Comparison of ENCODE assay signal across 17 cellular contexts in genomic region chr7:7694542-7694941, GRCh38. TPM values are rescaled to one million over a fixed set of nuclear protein-coding genes. Genes with fewer than 3 reads are reported as not detected.
DNase-seq lines count a peak whose midpoint lies in the region; ATAC-seq and TF ChIP-seq lines count a peak whose summit lies in the region.
"Had no signal": no experiment of that assay in that cellular context is flagged by ENCODE, and none has a peak within 500 bp of the region (broad histone marks: within the 10 kb centered on the region; RNA-seq: fewer than 3 reads in every experiment).

No MANE protein-coding gene starts in this region.

- H3K36me3 ChIP-seq in left ventricle myocardium inferior: no peaks in the 10 kb centered on the region
- H3K36me3 ChIP-seq in RWPE2 (ENCODE audit: low read depth): no peaks in the 10 kb centered on the region
- H3K36me3 ChIP-seq in mesodermal cell (ENCODE audit: control insufficient read depth, insufficient read depth, low read length): peaks cover 4% of the 10 kb centered on the region
- H3K36me3 ChIP-seq in uterus: no peaks in the 10 kb centered on the region
- H3K36me3 ChIP-seq: HAP-1 had no signal

- H3K9me3 ChIP-seq in left ventricle myocardium inferior (replicated peaks) (no peaks in the 10 kb centered on the region), RWPE2 (ENCODE audit: severe bottlenecking) (no peaks in the 10 kb centered on the region), mesodermal cell (ENCODE audit: control insufficient read depth, low read length) (no peaks in the 10 kb centered on the region), uterus (no peaks in the 10 kb centered on the region)
- H3K9me3 ChIP-seq: HAP-1 had no signal

- peaks cover 20% of the 10 kb centered on the region for H3K4me1 Mint-ChIP-seq in activated naive CD8-positive, alpha-beta T cell treated with anti-CD3 and anti-CD28 coated beads for 36 hours

- H3K9me3 Mint-ChIP-seq in activated naive CD8-positive, alpha-beta T cell treated with anti-CD3 and anti-CD28 coated beads for 36 hours: peaks cover 6% of the 10 kb centered on the region
- H3K9me3 Mint-ChIP-seq: CD14-positive monocyte had no signal

- WGBS in mesodermal cell (ENCODE audit: insufficient coverage in 2 of 2), 2 experiments: no CpG with 5 or more reads among the region's 3 CpGs

- no peak for DNase-seq in left ventricle myocardium inferior
- no peak for DNase-seq in left ventricle myocardium superior
- DNase-seq in RWPE2 (ENCODE audit: low spot score): no peak
- DNase-seq in uterus: no peak
- DNase-seq in activated T-cell treated with anti-CD3 and anti-CD28 coated beads, Interleukin-2, amount 50 U/mL, for 48 hours: no peak
- DNase-seq in activated naive CD8-positive, alpha-beta T cell treated with anti-CD3 and anti-CD28 coated beads for 36 hours: no peak
- DNase-seq: NCI-H1092, NCI-H146, NCI-H2081, NCI-H510A, NCI-H774 had no signal

- H3K4me3 Mint-ChIP-seq in activated naive CD8-positive, alpha-beta T cell treated with anti-CD3 and anti-CD28 coated beads for 36 hours: no peak overlapping the region
- H3K4me3 Mint-ChIP-seq: CD14-positive monocyte had no signal

- H3K36me3 Mint-ChIP-seq in activated naive CD8-positive, alpha-beta T cell treated with anti-CD3 and anti-CD28 coated beads for 36 hours: peaks cover 21% of the 10 kb centered on the region

- H3K4me3 ChIP-seq in left ventricle myocardium inferior (no peak overlapping the region), RWPE2 (ENCODE audit: severe bottlenecking) (no peak overlapping the region), mesodermal cell (ENCODE audit: extremely low read depth, insufficient read depth, low read length, poor library complexity, severe bottlenecking) (no peak overlapping the region), uterus (no peak overlapping the region)
- H3K4me3 ChIP-seq: HAP-1, SK-N-MC had no signal

- ATAC-seq in left ventricle myocardium superior: no peak
- ATAC-seq in RWPE2 (ENCODE audit: low read depth): no peak
- ATAC-seq in GM18873 (IDR thresholded peaks at IDR 0.05; ENCODE audit: low FRiP score, unreplicated experiment): no peak

- H3K4me1 ChIP-seq in left ventricle myocardium inferior: peaks cover 56% of the 10 kb centered on the region
- H3K4me1 ChIP-seq in RWPE2 (ENCODE audit: insufficient read depth, poor library complexity, severe bottlenecking): peaks cover 26% of the 10 kb centered on the region
- H3K4me1 ChIP-seq in mesodermal cell (ENCODE audit: control insufficient read depth, insufficient read depth, low read length, poor library complexity, severe bottlenecking): peaks cover 37% of the 10 kb centered on the region
- peaks cover 0 to 13% of the 10 kb centered on the region in 2 donors for H3K4me1 ChIP-seq in uterus
- H3K4me1 ChIP-seq: HAP-1 had no signal

- no peak for TF ChIP-seq POLR2A in uterus (IDR thresholded peaks at IDR 0.05)

- H3K27me3 Mint-ChIP-seq in activated naive CD8-positive, alpha-beta T cell treated with anti-CD3 and anti-CD28 coated beads for 36 hours: no peaks in the 10 kb centered on the region

- H3K27ac ChIP-seq in left ventricle myocardium inferior (replicated peaks) (peak overlapping the region; percentile 80), RWPE2 (ENCODE audit: poor library complexity, severe bottlenecking) (peak overlapping the region; percentile 55), mesodermal cell (ENCODE audit: low read depth, low read length, severe bottlenecking) (peak overlapping the region; percentile 34), uterus (peak overlapping the region; percentile 50 to 62)
- H3K27ac ChIP-seq: KMS-11, SK-N-MC had no signal

- H3K27me3 ChIP-seq in left ventricle myocardium inferior (ENCODE audit: low read depth) (no peaks in the 10 kb centered on the region), RWPE2 (ENCODE audit: insufficient read depth, poor library complexity, severe bottlenecking) (no peaks in the 10 kb centered on the region), uterus (no peaks in the 10 kb centered on the region)

- no peak for TF ChIP-seq CTCF in left ventricle myocardium inferior (IDR thresholded peaks at IDR 0.05; ENCODE audit: borderline replicate concordance)
- TF ChIP-seq CTCF in RWPE2 (IDR thresholded peaks at IDR 0.05; ENCODE audit: poor library complexity, severe bottlenecking): no peak
- no peak for TF ChIP-seq CTCF in uterus (IDR thresholded peaks at IDR 0.05)

- intact Hi-C loops in left ventricle myocardium inferior (cut with micrococcal nuclease) (no loop called here), left ventricle myocardium superior (cut with micrococcal nuclease) (no loop called here), uterus (cut with DNase I; ENCODE audit: low total_unique reads) (no loop called here)

- no peak overlapping the region for H3K27ac Mint-ChIP-seq in activated naive CD8-positive, alpha-beta T cell treated with anti-CD3 and anti-CD28 coated beads for 36 hours
- H3K27ac Mint-ChIP-seq: CD14-positive monocyte had no signal

RNA-seq across cellular contexts. Expression of gene RPA3, which starts 23.9 kb away (rescaled TPM):
- total RNA-seq in left ventricle myocardium inferior: 21.1 TPM
- total RNA-seq in left ventricle myocardium superior: 25.2 TPM
- 52.2 TPM for polyA plus RNA-seq in mesodermal cell (2013, experiment 1 of 2)
- polyA plus RNA-seq in mesodermal cell (2013, experiment 2 of 2): 68.6 TPM
- 10 to 100 TPM in 3 of 4 donors, 1 to 10 TPM in 1; 5.3 to 19.2 (median 18.6) TPM for total RNA-seq in uterus
- 100 to 1,000 TPM; 168 to 174 TPM for total RNA-seq in activated naive CD8-positive, alpha-beta T cell treated with anti-CD3 and anti-CD28 coated beads for 36 hours

RNA-seq across cellular contexts. Expression of gene UMAD1, which starts 54.0 kb away (rescaled TPM):
- 16.4 TPM for total RNA-seq in left ventricle myocardium inferior
- 14.4 TPM for total RNA-seq in left ventricle myocardium superior
- 16.7 TPM for polyA plus RNA-seq in mesodermal cell (2013, experiment 1 of 2)
- polyA plus RNA-seq in mesodermal cell (2013, experiment 2 of 2): 17.9 TPM
- 10 to 100 TPM in 3 of 4 donors, 1 to 10 TPM in 1; 1.3 to 32.9 (median 15.3) TPM for total RNA-seq in uterus
- 10 to 100 TPM; 13.2 to 13.7 TPM for total RNA-seq in activated naive CD8-positive, alpha-beta T cell treated with anti-CD3 and anti-CD28 coated beads for 36 hours
